ENCODE assay signal across 1 cellular context in genomic region chr14:71244341-71244740, GRCh38.
TF ChIP-seq lines count a peak whose summit lies in the region.

No MANE protein-coding gene starts in this region.

TF ChIP-seq in IMR-90, 13 proteins besides CTCF, POLR2A, EP300 and RAD21 (continued from another document):
- TF ChIP-seq ELK1 (IDR thresholded peaks at IDR 0.05; ENCODE audit: borderline replicate concordance, low read depth, low read length) (no peak), NFE2L2 (IDR thresholded peaks at IDR 0.05; ENCODE audit: low read depth, low read length) (no peak), USF2 (IDR thresholded peaks at IDR 0.05; ENCODE audit: low read depth, low read length) (no peak), BHLHE40 (IDR thresholded peaks at IDR 0.05; ENCODE audit: low read depth, low read length) (no peak), MXI1 (IDR thresholded peaks at IDR 0.05; ENCODE audit: borderline replicate concordance, low read depth, low read length) (no peak), FOS (IDR thresholded peaks at IDR 0.05; ENCODE audit: low read depth, low read length) (no peak), CEBPB (IDR thresholded peaks at IDR 0.05; ENCODE audit: low read depth, low read length) (no peak), MAFK (IDR thresholded peaks at IDR 0.05; ENCODE audit: low read depth, low read length) (no peak), MAZ (IDR thresholded peaks at IDR 0.05; ENCODE audit: borderline replicate concordance, low read depth, low read length) (no peak), RCOR1 (IDR thresholded peaks at IDR 0.05; ENCODE audit: insufficient replicate concordance, low read length) (no peak), CHD1 (IDR thresholded peaks at IDR 0.05; ENCODE audit: low read depth, low read length) (no peak), RFX5 (IDR thresholded peaks at IDR 0.05; ENCODE audit: low read depth, low read length) (no peak)
TF ChIP-seq in IMR-90: peak in this region for 0.
